In the genomic region with DNA sequence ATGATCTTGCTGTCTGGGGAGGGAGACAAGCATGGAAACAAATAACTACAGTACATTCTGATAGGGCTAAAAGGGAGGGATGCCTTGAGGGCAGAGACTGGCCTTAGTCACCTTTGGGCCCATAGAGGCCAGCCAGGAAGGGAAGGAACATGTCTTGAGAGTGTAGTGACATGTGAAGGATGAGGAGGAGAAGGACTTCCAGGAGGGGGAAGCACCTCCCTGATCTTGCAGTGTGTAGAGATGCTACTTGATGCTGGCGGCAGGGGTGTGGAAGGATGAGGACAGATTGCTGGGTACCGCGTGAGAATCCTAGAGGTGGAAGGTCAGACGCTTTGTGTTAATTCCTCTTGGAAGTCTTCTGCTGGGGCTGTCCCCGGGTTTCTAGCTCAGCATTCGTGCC, we compare ENCODE assay signal across 18 cellular contexts. TPM values are rescaled to one million over a fixed set of nuclear protein-coding genes. Genes with fewer than 3 reads are reported as not detected.
DNase-seq lines count a peak whose midpoint lies in the region; ATAC-seq and TF ChIP-seq lines count a peak whose summit lies in the region.
"Had no signal": no experiment of that assay in that cellular context is flagged by ENCODE, and none has a peak within 500 bp of the region (broad histone marks: within the 10 kb centered on the region; RNA-seq: fewer than 3 reads in every experiment).

No MANE protein-coding gene starts in this region.

- ATAC-seq in activated CD4-positive, alpha-beta T cell treated with anti-CD3 and anti-CD28 coated beads for 36 hours = no peak
- ATAC-seq in HG03432 (IDR thresholded peaks at IDR 0.05; ENCODE audit: unreplicated experiment) = no peak
- no peak for ATAC-seq in GM18909 (IDR thresholded peaks at IDR 0.05; ENCODE audit: poor library complexity, unreplicated experiment)
- ATAC-seq: A549; stimulated activated naive CD8-positive, alpha-beta T cell treated with anti-CD3 and anti-CD28 coated beads, Interleukin-15, Interleukin-2, amounts not matched to agents 100 U/mL and 50 U/mL, for 24 hours had no signal

- no peak overlapping the region for H3K4me3 Mint-ChIP-seq in activated CD4-positive, alpha-beta T cell treated with anti-CD3 and anti-CD28 coated beads for 36 hours
- no peak overlapping the region for H3K4me3 Mint-ChIP-seq in neural progenitor cell
- H3K4me3 Mint-ChIP-seq: T-helper 1 cell treated with Interleukin-12 subunit alpha and Interleukin-12 subunit beta and Interleukin-4 antibody, amounts not matched to agents 30 μg/mL and 1 μg/mL, for 36 hours had no signal

- no peak for DNase-seq in activated CD4-positive, alpha-beta T cell treated with anti-CD3 and anti-CD28 coated beads for 36 hours
- no peak for DNase-seq in activated CD4-positive, alpha-beta T cell treated with anti-CD3 and anti-CD28 coated beads, Interleukin-2, amount 50 U/mL, for 48 hours
- DNase-seq in choroid plexus epithelial cell (ENCODE audit: low read depth) (no peak), neural progenitor cell (ENCODE audit: low spot score) (no peak), HT-29 (ENCODE audit: low spot score) (no peak)
- DNase-seq: activated CD8-positive, alpha-beta memory T cell treated with anti-CD3 and anti-CD28 coated beads, Interleukin-2, amount 50 U/mL, for 4 hours; cerebellar nuclear complex; EL; NCI-H226; Right ventricle myocardium superior; spleen; stimulated activated naive CD8-positive, alpha-beta T cell treated with anti-CD3 and anti-CD28 coated beads, Interleukin-15, Interleukin-2, amounts not matched to agents 100 U/mL and 50 U/mL, for 24 hours had no signal

- peaks cover 62% of the 10 kb centered on the region for H3K4me1 ChIP-seq in OCI-LY3 (ENCODE audit: low read length)
- H3K4me1 ChIP-seq in neural progenitor cell = peaks cover 31% of the 10 kb centered on the region

- H3F3A ChIP-seq in neural progenitor cell (ENCODE audit: low read depth) = peaks cover 11% of the 10 kb centered on the region

- H3K79me2 ChIP-seq in OCI-LY3 (ENCODE audit: low read length) (peaks cover 100% of the 10 kb centered on the region), neural progenitor cell (ENCODE audit: low read depth) (peaks cover 49% of the 10 kb centered on the region)

- TF ChIP-seq CTCF in OCI-LY3 (IDR thresholded peaks at IDR 0.05; ENCODE audit: low read depth, low read length) (peak; percentile 19; the same call in 1 of the 2 replicates), choroid plexus epithelial cell (conservative IDR thresholded peaks at IDR 0.05; ENCODE audit: low read depth, low read length) (peak; percentile 13), neural progenitor cell (IDR thresholded peaks at IDR 0.05) (peak; percentile 13)

- CTCF ChIA-PET in activated CD4-positive, alpha-beta T cell treated with anti-CD3 and anti-CD28 coated beads for 36 hours (lab: Charles Lee) = interaction anchor here (0.6 kb wide), 1 partner anchor 763 kb away, joined by 3 read pairs; no protein-coding TSS in a partner anchor

- H3K36me3 ChIP-seq in OCI-LY3 (replicated peaks; ENCODE audit: low read depth, low read length) (peaks cover 46% of the 10 kb centered on the region), neural progenitor cell (no peaks in the 10 kb centered on the region)

- H3K27ac Mint-ChIP-seq in activated CD4-positive, alpha-beta T cell treated with anti-CD3 and anti-CD28 coated beads for 36 hours = peak overlapping the region; percentile 6
- peak overlapping the region; percentile 14 for H3K27ac Mint-ChIP-seq in neural progenitor cell

- intact Hi-C loops in activated CD4-positive, alpha-beta T cell treated with anti-CD3 and anti-CD28 coated beads for 36 hours (cut with DNase I, micrococcal nuclease) = no loop called here

- H3K9me3 Mint-ChIP-seq in activated CD4-positive, alpha-beta T cell treated with anti-CD3 and anti-CD28 coated beads for 36 hours (ENCODE audit: low read depth) = no peaks in the 10 kb centered on the region
- H3K9me3 Mint-ChIP-seq in neural progenitor cell = no peaks in the 10 kb centered on the region
- H3K9me3 Mint-ChIP-seq: T-helper 1 cell treated with Interleukin-12 subunit alpha and Interleukin-12 subunit beta and Interleukin-4 antibody, amounts not matched to agents 30 μg/mL and 1 μg/mL, for 36 hours had no signal

- POLR2A ChIA-PET in activated CD4-positive, alpha-beta T cell treated with anti-CD3 and anti-CD28 coated beads for 36 hours (lab: Charles Lee) = interaction anchor here (0.6 kb wide), 1 partner anchor 146 kb away, joined by 4 read pairs; no protein-coding TSS in a partner anchor

- H3K9me3 ChIP-seq in OCI-LY3 (ENCODE audit: insufficient read depth, low read length) (no peaks in the 10 kb centered on the region), neural progenitor cell (ENCODE audit: low read depth) (no peaks in the 10 kb centered on the region)
- H3K9me3 ChIP-seq: A549, spleen had no signal

- peaks cover 83% of the 10 kb centered on the region for H3K4me1 Mint-ChIP-seq in activated CD4-positive, alpha-beta T cell treated with anti-CD3 and anti-CD28 coated beads for 36 hours
- H3K4me1 Mint-ChIP-seq in neural progenitor cell = peaks cover 54% of the 10 kb centered on the region

- H3K27ac ChIP-seq in OCI-LY3 (ENCODE audit: low read length) (no peak overlapping the region), neural progenitor cell (no peak overlapping the region)
- H3K27ac ChIP-seq: A549, KMS-11, spleen had no signal

- H4K20me1 ChIP-seq in OCI-LY3 (ENCODE audit: insufficient read depth, low read length) = peaks cover 96% of the 10 kb centered on the region
- H4K20me1 ChIP-seq in neural progenitor cell (ENCODE audit: low read depth) = peaks cover 90% of the 10 kb centered on the region

- H3K27me3 ChIP-seq in OCI-LY3 (ENCODE audit: low read depth, low read length) (no peaks in the 10 kb centered on the region), neural progenitor cell (no peaks in the 10 kb centered on the region)
- H3K27me3 ChIP-seq: spleen had no signal

- no peaks in the 10 kb centered on the region for H3K27me3 Mint-ChIP-seq in activated CD4-positive, alpha-beta T cell treated with anti-CD3 and anti-CD28 coated beads for 36 hours
- H3K27me3 Mint-ChIP-seq in neural progenitor cell (ENCODE audit: insufficient read depth, low read depth) = peaks cover 7% of the 10 kb centered on the region

- H3K36me3 Mint-ChIP-seq in activated CD4-positive, alpha-beta T cell treated with anti-CD3 and anti-CD28 coated beads for 36 hours (ENCODE audit: low read depth) = peaks cover 17% of the 10 kb centered on the region
- peaks cover 2% of the 10 kb centered on the region for H3K36me3 Mint-ChIP-seq in neural progenitor cell

- H3K4me2 ChIP-seq in OCI-LY3 (ENCODE audit: low read length) = 0 out of 2 replicates have a peak overlapping the region, but pooled peaks have one; percentile 19
- no peak overlapping the region for H3K4me2 ChIP-seq in neural progenitor cell
- H3K4me2 ChIP-seq: A549, KMS-11 had no signal

- no peak overlapping the region for H3K4me3 ChIP-seq in OCI-LY3 (ENCODE audit: low read length)
- no peak overlapping the region for H3K4me3 ChIP-seq in choroid plexus epithelial cell (ENCODE audit: low read depth, low read length)
- no peak overlapping the region for H3K4me3 ChIP-seq in neural progenitor cell
- H3K4me3 ChIP-seq: A549, spleen had no signal

- no peak overlapping the region for H2AFZ ChIP-seq in OCI-LY3 (ENCODE audit: low read depth, low read length)
- no peak overlapping the region for H2AFZ ChIP-seq in neural progenitor cell (replicated peaks)

- H3K9ac ChIP-seq in OCI-LY3 (ENCODE audit: low read length) (no peak overlapping the region), neural progenitor cell (no peak overlapping the region)
- H3K9ac ChIP-seq: KMS-11 had no signal

RNA-seq across cellular contexts. Expression of a gene that starts 13.1 kb away (rescaled TPM):
- 10 to 100 TPM; 15.0 to 17.3 TPM for total RNA-seq in activated CD4-positive, alpha-beta T cell treated with anti-CD3 and anti-CD28 coated beads for 36 hours
- total RNA-seq in neural progenitor cell (ENCODE audit: low replicate concordance) = 6.2 and 9.1 TPM in 2 replicates
- 11.7 and 13.3 TPM in 2 replicates for total RNA-seq in HT-29 (2014; rRNA removed; shearing (Covaris generic))
